In the genomic region with DNA sequence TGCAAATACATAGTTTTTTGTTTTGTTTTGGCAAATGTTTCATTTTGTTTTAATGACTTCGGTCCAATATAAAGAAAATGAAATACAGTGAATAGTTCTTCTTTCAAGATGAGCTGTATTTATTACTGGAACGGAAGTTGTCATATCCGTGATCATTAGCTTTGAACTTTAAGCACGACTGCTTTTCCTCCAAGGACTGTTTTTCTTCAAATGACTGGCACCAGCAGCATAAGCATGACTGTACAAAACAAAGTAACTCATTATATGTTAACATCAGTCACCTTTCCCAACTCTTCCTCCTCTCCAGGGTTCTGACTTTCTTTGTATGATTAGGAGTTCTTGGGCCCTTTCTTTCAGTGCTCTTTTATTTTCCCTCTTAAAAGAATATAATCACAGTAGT, we compare ENCODE assay signal across 11 cellular contexts. TPM values are rescaled to one million over a fixed set of nuclear protein-coding genes. Genes with fewer than 3 reads are reported as not detected.
DNase-seq lines count a peak whose midpoint lies in the region; ATAC-seq and TF ChIP-seq lines count a peak whose summit lies in the region.
"Had no signal": no experiment of that assay in that cellular context is flagged by ENCODE, and none has a peak within 500 bp of the region (broad histone marks: within the 10 kb centered on the region; RNA-seq: fewer than 3 reads in every experiment).

No MANE protein-coding gene starts in this region.

- H3K4me1 ChIP-seq in right lobe of liver (no peaks in the 10 kb centered on the region), Peyer's patch (no peaks in the 10 kb centered on the region)

- 19% methylated on average over 4 of the region's 4 CpGs for WGBS in right lobe of liver (ENCODE audit: insufficient coverage, low coverage, low lambda C conversion rate, missing lambda C conversion rate)

- intact Hi-C loops in right lobe of liver (cut with DNase I) = no loop called here

- no peaks in the 10 kb centered on the region for H3K36me3 ChIP-seq in right lobe of liver
- no peaks in the 10 kb centered on the region for H3K36me3 ChIP-seq in Peyer's patch

- POLR2A ChIA-PET in RWPE1 (lab: Yijun Ruan, JAX; ENCODE audit: low non-redundant PET) = no interaction called here

- no peak for DNase-seq in right lobe of liver
- DNase-seq in activated gamma-delta T cell (lab: John Stamatoyannopoulos, UW) = no peak
- no peak for DNase-seq in Peyer's patch
- no peak for DNase-seq in RWPE1 (ENCODE audit: low spot score)
- no peak for DNase-seq in activated gamma-delta T cell treated with Interleukin-2 at 50 U/mL for 16 hours
- DNase-seq: activated CD4-positive, CD25-positive, alpha-beta regulatory T cell treated with anti-CD3 and anti-CD28 coated beads, Interleukin-2, amount 50 U/mL, for 72 hours; effector memory CD8-positive, alpha-beta T cell; NCI-H1092 treated with DMSO at 0.1 percent for 48 hours had no signal

- H3K4me3 ChIP-seq in right lobe of liver = no peak overlapping the region
- H3K4me3 ChIP-seq in Peyer's patch = no peak overlapping the region

- ATAC-seq in GM18508 (IDR thresholded peaks at IDR 0.05; ENCODE audit: insufficient read depth, unreplicated experiment) = peak; percentile 97
- peak; percentile 91 for ATAC-seq in GM21737 (IDR thresholded peaks at IDR 0.05; ENCODE audit: unreplicated experiment)
- ATAC-seq in HG03571 (IDR thresholded peaks at IDR 0.05; ENCODE audit: unreplicated experiment) = peak; percentile 99
- peak; percentile 38 to 78 (median 71) for ATAC-seq in right lobe of liver
- ATAC-seq: effector memory CD8-positive, alpha-beta T cell had no signal

- TF ChIP-seq CTCF in right lobe of liver (IDR thresholded peaks at IDR 0.05) (no peak), Peyer's patch (IDR thresholded peaks at IDR 0.05) (no peak), RWPE1 (conservative IDR thresholded peaks at IDR 0.05; ENCODE audit: low read depth) (no peak)

- CTCF ChIA-PET in RWPE1 (lab: Yijun Ruan, JAX) = no interaction called here

- H3K27ac ChIP-seq in right lobe of liver = peak overlapping the region; percentile 40 to 56 (median 41)
- no peak overlapping the region for H3K27ac ChIP-seq in Peyer's patch
- no peak overlapping the region for H3K27ac ChIP-seq in RWPE1

- no peaks in the 10 kb centered on the region for H3K9me3 ChIP-seq in right lobe of liver
- no peaks in the 10 kb centered on the region for H3K9me3 ChIP-seq in Peyer's patch

- no peaks in the 10 kb centered on the region for H3K27me3 ChIP-seq in right lobe of liver
- H3K27me3 ChIP-seq in Peyer's patch = no peaks in the 10 kb centered on the region

- no peak for TF ChIP-seq POLR2A in right lobe of liver (IDR thresholded peaks at IDR 0.05)
- no peak for TF ChIP-seq POLR2A in Peyer's patch (IDR thresholded peaks at IDR 0.05)

RNA-seq across cellular contexts. Expression of a gene that starts 20.5 kb away (rescaled TPM):
- total RNA-seq in right lobe of liver (10 to 100 TPM; 17.3 to 33.9 (median 23.1) TPM), Peyer's patch (10 to 100 TPM in 2 of 4 donors, 1 to 10 TPM in 2; 7.7 to 21.5 (median 12.2) TPM)

Comparison
In these comparisons a context has a peak if more than half of its experiments do, and no peak if none do; other contexts are left out.
1. H3K27ac ChIP-seq: peak in right lobe of liver (3 of 3); none in Peyer's patch (0 of 4) and RWPE1 (single experiment).
2. Peak in every context shown above with its lines, with median percentiles within 50 percentile points of each other: ATAC-seq.